In genomic region chr7:4882169-4882741, GRCh38 we compare ENCODE assay signal across 8 cellular contexts. TPM values are rescaled to one million over a fixed set of nuclear protein-coding genes. Genes with fewer than 3 reads are reported as not detected.
DNase-seq lines count a peak whose midpoint lies in the region; ATAC-seq and TF ChIP-seq lines count a peak whose summit lies in the region.

No MANE protein-coding gene starts in this region.

- 18% methylated on average over 25 of the region's 25 CpGs for WGBS in SK-N-SH (ENCODE audit: low lambda C conversion rate)

- no peak for TF ChIP-seq RAD21 in SK-N-SH (IDR thresholded peaks at IDR 0.05; ENCODE audit: low read length)

- no peaks in the 10 kb centered on the region for H3K9me2 ChIP-seq in SK-N-SH

- no peak for ATAC-seq in naive B cell (ENCODE audit: low read depth in 2 of 2)

- H3K27me3 Mint-ChIP-seq in naive B cell: peaks cover 42 to 67% (median 55%) of the 10 kb centered on the region in 3 donors

- no peaks in the 10 kb centered on the region for H4K20me1 ChIP-seq in SK-N-SH (ENCODE audit: insufficient read depth)

- in situ Hi-C loops in GM13977 (cut with MboI; ENCODE audit: low pct_unique_long_range_greater_than_20kb, low sequenced_read_pairs, unreplicated experiment): no loop called here

- H3K27ac ChIP-seq in SK-N-SH (ENCODE audit: low read depth in 2 of 2, low read length in 1 of 2): peak overlapping the region; percentile 89 to 97

- peak; percentile 53 for DNase-seq in DMS153 (lab: John Stamatoyannopoulos, UW)
- peak; percentile 88 for DNase-seq in SK-N-SH
- peak; percentile 72 for DNase-seq in fibroblast of pulmonary artery (ENCODE audit: low read depth)
- DNase-seq in naive B cell: no peak
- no peak for DNase-seq in activated CD4-positive, CD25-positive, alpha-beta regulatory T cell (lab: John Stamatoyannopoulos, UW)
- no peak for DNase-seq in GM13977 (ENCODE audit: low spot score)
- DNase-seq in effector CD8-positive, alpha-beta T cell (lab: John Stamatoyannopoulos, UW): no peak
- no peak for DNase-seq in DMS79 treated with DMSO at 0.1 percent for 48 hours (lab: John Stamatoyannopoulos, UW)

- H3K36me3 Mint-ChIP-seq in naive B cell: no peaks in the 10 kb centered on the region

- CTCF ChIA-PET in SK-N-SH (lab: Yijun Ruan, JAX): interaction anchor here (0.7 to 21.4 kb wide), 23 partner anchors 10 to 597 kb away, joined by 3 to 645 read pairs (median 13); partner anchors contain the start of genes AP5Z1 and PAPOLB

- peak overlapping the region; percentile 24 to 76 (median 68) for H3K4me3 Mint-ChIP-seq in naive B cell

- POLR2A ChIA-PET in SK-N-SH (lab: Yijun Ruan, JAX): interaction anchor here (0.6 to 2.5 kb wide), 15 partner anchors 9 to 295 kb away, joined by 3 to 30 read pairs (median 7); partner anchors contain the start of gene AP5Z1

- peaks cover 5 to 32% of the 10 kb centered on the region in 2 experiments; a peak in 1 of 4 replicates for H3K4me1 ChIP-seq in SK-N-SH (ENCODE audit: control insufficient read depth in 1 of 2, insufficient read depth in 2 of 2, low read depth in 1 of 2, low read length in 1 of 2)

- H3K79me2 ChIP-seq in SK-N-SH (ENCODE audit: insufficient read depth): peaks cover 5% of the 10 kb centered on the region; the same call in 1 of the 2 replicates

- peak overlapping the region; percentile 70 to 75 for H3K4me3 ChIP-seq in SK-N-SH (ENCODE audit: low read depth in 2 of 2, low read length in 1 of 2)
- H3K4me3 ChIP-seq in fibroblast of pulmonary artery (replicated peaks; ENCODE audit: low read depth, low read length): peak overlapping the region; percentile 49

- no peaks in the 10 kb centered on the region for H3K27me3 ChIP-seq in SK-N-SH (ENCODE audit: insufficient read depth)

- peak overlapping the region; percentile 69 for H3K9ac ChIP-seq in SK-N-SH

- H3K9me3 ChIP-seq in SK-N-SH: no peaks in the 10 kb centered on the region

- H3K4me2 ChIP-seq in SK-N-SH: peak overlapping the region; percentile 93

- peaks cover 14% of the 10 kb centered on the region for H3F3A ChIP-seq in SK-N-SH (replicated peaks; ENCODE audit: insufficient read depth)

- peak in 1 of 2 experiments; percentile 55; a peak in 1 of 4 replicates for TF ChIP-seq EP300 in SK-N-SH (IDR thresholded peaks at IDR 0.05; ENCODE audit: borderline replicate concordance in 1 of 2, low read depth in 1 of 2, low read length in 1 of 2)

- H3K9me3 Mint-ChIP-seq in naive B cell: peaks cover 0 to 3% (median 0%) of the 10 kb centered on the region in 7 donors

- H3K27ac Mint-ChIP-seq in naive B cell: peak overlapping the region in 2 of 6 donors; percentile 4 to 37

- H3K36me3 ChIP-seq in SK-N-SH (replicated peaks in 1 of 2; ENCODE audit: control insufficient read depth in 1 of 2, insufficient read depth in 2 of 2, low read length in 1 of 2): peaks cover 0 to 3% of the 10 kb centered on the region in 2 experiments

- H3K4me1 Mint-ChIP-seq in naive B cell: peaks cover 9 to 14% (median 11%) of the 10 kb centered on the region in 3 donors

- TF ChIP-seq CTCF in SK-N-SH (IDR thresholded peaks at IDR 0.05) (no peak), fibroblast of pulmonary artery (IDR thresholded peaks at IDR 0.05; ENCODE audit: low read length, missing control alignments) (no peak), GM13977 (IDR thresholded peaks at IDR 0.05; ENCODE audit: extremely low read depth, insufficient read depth, missing control alignments) (no peak)

- H2AFZ ChIP-seq in SK-N-SH (ENCODE audit: low read depth): peak overlapping the region; percentile 92

TF ChIP-seq in SK-N-SH, 30 proteins besides CTCF, POLR2A, EP300 and RAD21:
- TF ChIP-seq MXI1 (IDR thresholded peaks at IDR 0.05; ENCODE audit: low read depth, low read length) (peak; percentile 85), ZBTB33 (IDR thresholded peaks at IDR 0.05; ENCODE audit: borderline replicate concordance, low read depth) (no peak), MAX (IDR thresholded peaks at IDR 0.05; ENCODE audit: low read depth) (peak; percentile 53), SIN3A (IDR thresholded peaks at IDR 0.05; ENCODE audit: borderline replicate concordance, low read depth, low read length) (peak; percentile 77; the same call in 1 of the 2 replicates), TAF1 (IDR thresholded peaks at IDR 0.05; ENCODE audit: borderline replicate concordance, low read depth, low read length) (peak; percentile 23; the same call in 1 of the 2 replicates), POLR2AphosphoS5 (IDR thresholded peaks at IDR 0.05; ENCODE audit: low read depth, low read length) (peak; percentile 34), SMC3 (IDR thresholded peaks at IDR 0.05; ENCODE audit: low read depth, low read length) (0 out of 2 replicates have a peak, but pooled peaks have one; percentile 4), TCF12 (IDR thresholded peaks at IDR 0.05) (peak; percentile 70), USF1 (IDR thresholded peaks at IDR 0.05; ENCODE audit: borderline replicate concordance, low read depth) (no peak), FOXJ3 (CRISPR knock-in tag; IDR thresholded peaks at IDR 0.05) (no peak; the same call in 1 of the 2 replicates)
TF ChIP-seq in SK-N-SH: peak in this region for 7.

RNA-seq across cellular contexts. Expression of gene RADIL, which starts 1.3 kb away (rescaled TPM):
- polyA plus RNA-seq in SK-N-SH (2012; rRNA removed): 3.5 and 4.3 TPM in 2 replicates
- 1.8 and 4.2 TPM in 2 replicates for polyA plus RNA-seq in SK-N-SH (2012; cell fraction: cytosol; rRNA removed)
- polyA plus RNA-seq in SK-N-SH (2012; cell fraction: nucleus; rRNA removed): 5.6 and 9.4 TPM in 2 replicates
- under 1 TPM in 1 of 6 donors, not detected in 5; 0.04 TPM for polyA plus RNA-seq in naive B cell (ENCODE audit: low read depth in 6 of 6)

RNA-seq across cellular contexts. Expression of gene PAPOLB, which starts 20.4 kb away (rescaled TPM):
- polyA plus RNA-seq in SK-N-SH (2012; rRNA removed) (not detected in 2 replicates), naive B cell (ENCODE audit: low read depth in 6 of 6) (not detected)
- 0.01 TPM in 1 of 2 replicates, not detected in the other for polyA plus RNA-seq in SK-N-SH (2012; cell fraction: cytosol; rRNA removed)
- polyA plus RNA-seq in SK-N-SH (2012; cell fraction: nucleus; rRNA removed): 0.01 and 0.05 TPM in 2 replicates

Comparison
In these comparisons a context has a peak if more than half of its experiments do, and no peak if none do; other contexts are left out.
1. DNase-seq: peak in DMS153 (single experiment), SK-N-SH (single experiment) and fibroblast of pulmonary artery (single experiment); none in naive B cell (single experiment), activated CD4-positive, CD25-positive, alpha-beta regulatory T cell (0 of 4), GM13977 (single experiment), effector CD8-positive, alpha-beta T cell (single experiment) and DMS79 treated with DMSO at 0.1 percent for 48 hours (single experiment).